ENCODE assay signal across 7 cellular contexts in genomic region chr3:150414273-150414672, GRCh38. TPM values are rescaled to one million over a fixed set of nuclear protein-coding genes. Genes with fewer than 3 reads are reported as not detected.
A peak's percentile ranks its signal among the peaks of the same experiment; 100 is the strongest.
DNase-seq lines count a peak whose midpoint lies in the region; ATAC-seq lines count a peak whose summit lies in the region.

No MANE protein-coding gene starts in this region.

- no peak for ATAC-seq in HG03460 (IDR thresholded peaks at IDR 0.05; ENCODE audit: unreplicated experiment)

- DNase-seq in RKO (ENCODE audit: low spot score) = peak; percentile 87
- DNase-seq in epidermal melanocyte (ENCODE audit: insufficient read length, low spot score) = peak; percentile 56
- peak; percentile 25 for DNase-seq in occipital lobe (lab: John Stamatoyannopoulos, UW)
- no peak for DNase-seq in SHP77 (lab: John Stamatoyannopoulos, UW)
- DNase-seq in RPMI8226 = no peak

- H3K4me3 ChIP-seq in GM08714 (ENCODE audit: low read length) = peak overlapping the region; percentile 28; the same call in 1 of the 2 replicates

RNA-seq across cellular contexts. Expression of gene TSC22D2, which starts 6.2 kb away (rescaled TPM):
- 22.0 TPM for total RNA-seq in occipital lobe

Comparison
In these comparisons a context has a peak if more than half of its experiments do, and no peak if none do; other contexts are left out.
1. DNase-seq: peak in RKO (single experiment), epidermal melanocyte (single experiment) and occipital lobe (single experiment); none in SHP77 (0 of 2) and RPMI8226 (single experiment).